ENCODE assay signal across 8 cellular contexts in the genomic region with DNA sequence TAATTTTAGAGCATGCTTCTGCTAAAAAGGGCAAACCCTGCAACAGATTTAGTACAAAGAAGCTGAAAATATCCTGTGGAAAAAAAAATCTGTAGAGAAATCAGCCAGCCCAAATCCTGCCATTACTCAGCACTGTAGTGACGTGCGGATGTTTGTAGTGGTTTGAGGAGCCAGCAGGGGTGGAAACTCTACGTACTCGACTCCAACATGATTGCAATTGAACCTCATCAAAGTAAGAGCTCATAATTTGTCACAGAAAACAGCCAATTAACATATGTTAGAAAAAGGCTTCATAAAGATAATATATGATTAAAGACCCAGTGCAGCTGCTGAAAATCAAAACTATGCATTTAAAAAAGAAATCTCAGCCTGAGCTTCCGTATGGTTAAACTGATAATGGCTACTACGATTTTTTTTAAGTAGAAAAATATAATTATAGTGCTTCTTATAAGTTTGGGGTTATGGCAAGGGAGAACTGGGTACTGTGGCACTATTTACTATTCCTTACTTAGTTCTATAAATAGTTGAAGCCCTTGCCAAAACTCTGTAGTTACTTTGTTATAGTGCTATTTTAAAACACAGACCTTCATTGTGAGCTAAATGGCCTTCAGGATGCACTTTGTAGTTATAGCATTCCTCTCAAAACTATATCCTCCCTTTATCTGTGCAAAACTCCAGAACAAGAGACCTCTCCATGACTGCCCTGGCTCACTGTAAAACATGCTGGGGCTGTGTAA. TPM values are rescaled to one million over a fixed set of nuclear protein-coding genes. Genes with fewer than 3 reads are reported as not detected.
DNase-seq lines count a peak whose midpoint lies in the region; ATAC-seq and TF ChIP-seq lines count a peak whose summit lies in the region.

No MANE protein-coding gene starts in this region.

- H3K56ac ChIP-seq in IMR-90 (ENCODE audit: extremely low read depth, insufficient read depth, low read length), result no peak overlapping the region

- no peak overlapping the region for H3K23ac ChIP-seq in IMR-90 (ENCODE audit: low read depth, low read length)

- no peak overlapping the region for H4K91ac ChIP-seq in IMR-90 (ENCODE audit: insufficient read depth, low read depth, low read length)

- H3K27ac Mint-ChIP-seq in natural killer cell (no peak overlapping the region), memory B cell (peak overlapping the region; percentile 78)
- no peak overlapping the region for H3K27ac Mint-ChIP-seq in natural killer cell treated with Interleukin-12 subunit alpha and Interleukin-12 subunit beta and Interleukin-15 and Interleukin-18, amount 100 ng/mL, for 72 hours
- H3K27ac Mint-ChIP-seq in activated naive CD8-positive, alpha-beta T cell treated with anti-CD3 and anti-CD28 coated beads, Interleukin-2, amount 50 U/mL, for 24 hours, result peak overlapping the region; percentile 34
- H3K27ac Mint-ChIP-seq in stimulated activated naive CD8-positive, alpha-beta T cell treated with anti-CD3 and anti-CD28 coated beads, Interleukin-15, amount 100 ng/mL, for 72 hours, result peak overlapping the region in 1 of 2 donors; percentile 16

- no peaks in the 10 kb centered on the region for H3K9me3 ChIP-seq in IMR-90 (ENCODE audit: control insufficient read depth, insufficient read depth, low read length)

- ATAC-seq in natural killer cell (peak in 2 of 3 donors; percentile 48 to 71), IMR-90 (ENCODE audit: low read depth) (peak; percentile 79), memory B cell (ENCODE audit: low read depth) (peak; percentile 79), HG03457 (IDR thresholded peaks at IDR 0.05; ENCODE audit: unreplicated experiment) (no peak)
- ATAC-seq in natural killer cell treated with Interleukin-12 subunit alpha and Interleukin-12 subunit beta and Interleukin-15 and Interleukin-18, amount 100 ng/mL, for 72 hours, result no peak
- peak; percentile 91 for ATAC-seq in activated naive CD8-positive, alpha-beta T cell treated with anti-CD3 and anti-CD28 coated beads, Interleukin-2, amount 50 U/mL, for 24 hours
- peak; percentile 98 for ATAC-seq in stimulated activated naive CD8-positive, alpha-beta T cell treated with anti-CD3 and anti-CD28 coated beads, Interleukin-15, amount 100 ng/mL, for 72 hours

- H2BK120ac ChIP-seq in IMR-90 (ENCODE audit: low read depth, low read length), result no peak overlapping the region

- H3K4me2 ChIP-seq in IMR-90 (ENCODE audit: low read depth, low read length), result peak overlapping the region; percentile 65

- H2BK20ac ChIP-seq in IMR-90 (ENCODE audit: low read depth, low read length), result no peak overlapping the region

- dilution Hi-C loops in IMR-90 (cut with HindIII; ENCODE audit: low sequenced_read_pairs, unreplicated experiment), result no loop called here

- H3K4ac ChIP-seq in IMR-90 (ENCODE audit: low read depth, low read length), result no peak overlapping the region

- no peak for TF ChIP-seq RAD21 in IMR-90 (IDR thresholded peaks at IDR 0.05; ENCODE audit: low read length)

- H2BK5ac ChIP-seq in IMR-90 (ENCODE audit: low read depth, low read length, poor library complexity, severe bottlenecking), result no peak overlapping the region

- H3K79me1 ChIP-seq in IMR-90 (ENCODE audit: low read depth in 1 of 2, low read length in 2 of 2), result 0 out of 4 replicates have a peak, but pooled peaks cover 0 to 4% of the 10 kb centered on the region in 2 experiments

- no peak overlapping the region for H3K14ac ChIP-seq in IMR-90 (replicated peaks; ENCODE audit: low read depth, low read length)

- in situ Hi-C loops in IMR-90 (cut with MboI; ENCODE audit: low sequenced_read_pairs), result no loop called here

- no peaks in the 10 kb centered on the region for H3K27me3 ChIP-seq in IMR-90 (ENCODE audit: control insufficient read depth, insufficient read depth, low read length)

- CTCF ChIA-PET in IMR-90 (lab: Yijun Ruan, JAX), result interaction anchor here (0.6 to 1.2 kb wide), 2 partner anchors 13 to 50 kb away, joined by 3 to 4 read pairs; partner anchors contain the start of gene MEF2C

- no peak overlapping the region for H4K5ac ChIP-seq in IMR-90 (ENCODE audit: low read depth, low read length)

- H3K9ac ChIP-seq in IMR-90 (ENCODE audit: low read depth, low read length), result no peak overlapping the region

- WGBS in IMR-90 (ENCODE audit: extremely low coverage in 2 of 2, insufficient read length in 1 of 2), 2 experiments, result no CpG with 5 or more reads among the region's 6 CpGs

- no peak overlapping the region for H2AK5ac ChIP-seq in IMR-90 (ENCODE audit: low read depth, low read length)

- peak overlapping the region; percentile 53; the same call in 1 of the 3 replicates for H2BK15ac ChIP-seq in IMR-90 (ENCODE audit: low read depth, low read length)

- H3K4me3 Mint-ChIP-seq in natural killer cell (no peak overlapping the region), memory B cell (peak overlapping the region; percentile 73)
- no peak overlapping the region for H3K4me3 Mint-ChIP-seq in natural killer cell treated with Interleukin-12 subunit alpha and Interleukin-12 subunit beta and Interleukin-15 and Interleukin-18, amount 100 ng/mL, for 72 hours
- peak overlapping the region; percentile 42 for H3K4me3 Mint-ChIP-seq in activated naive CD8-positive, alpha-beta T cell treated with anti-CD3 and anti-CD28 coated beads, Interleukin-2, amount 50 U/mL, for 24 hours
- H3K4me3 Mint-ChIP-seq in stimulated activated naive CD8-positive, alpha-beta T cell treated with anti-CD3 and anti-CD28 coated beads, Interleukin-15, amount 100 ng/mL, for 72 hours, result peak overlapping the region in 1 of 2 donors; percentile 17

- H4K8ac ChIP-seq in IMR-90 (ENCODE audit: low read depth in 2 of 2, low read length in 2 of 2), result peak overlapping the region in 1 of 2 experiments; percentile 25; a peak in 1 of 4 replicates

- no peak for DNase-seq in natural killer cell
- DNase-seq in natural killer cell treated with Interleukin-12 subunit alpha and Interleukin-12 subunit beta and Interleukin-15 and Interleukin-18, amount 100 ng/mL, for 72 hours (ENCODE audit: low spot score), result no peak
- DNase-seq in IMR-90, result peak; percentile 74
- DNase-seq in activated naive CD8-positive, alpha-beta T cell treated with anti-CD3 and anti-CD28 coated beads, Interleukin-2, amount 50 U/mL, for 24 hours, result peak; percentile 63
- DNase-seq in memory B cell (ENCODE audit: low spot score in 2 of 2), result no peak
- DNase-seq in stimulated activated naive CD8-positive, alpha-beta T cell treated with anti-CD3 and anti-CD28 coated beads, Interleukin-15, amount 100 ng/mL, for 72 hours, result peak; percentile 18 to 58
- DNase-seq in NCI-H82 (lab: John Stamatoyannopoulos, UW), result no peak

- H3K27me3 Mint-ChIP-seq in natural killer cell (ENCODE audit: low read depth in 2 of 2) (no peaks in the 10 kb centered on the region), memory B cell (no peaks in the 10 kb centered on the region)
- H3K27me3 Mint-ChIP-seq in natural killer cell treated with Interleukin-12 subunit alpha and Interleukin-12 subunit beta and Interleukin-15 and Interleukin-18, amount 100 ng/mL, for 72 hours, result no peaks in the 10 kb centered on the region
- peaks cover 4% of the 10 kb centered on the region for H3K27me3 Mint-ChIP-seq in activated naive CD8-positive, alpha-beta T cell treated with anti-CD3 and anti-CD28 coated beads, Interleukin-2, amount 50 U/mL, for 24 hours
- H3K27me3 Mint-ChIP-seq in stimulated activated naive CD8-positive, alpha-beta T cell treated with anti-CD3 and anti-CD28 coated beads, Interleukin-15, amount 100 ng/mL, for 72 hours, result no peaks in the 10 kb centered on the region

- no peak overlapping the region for H3K18ac ChIP-seq in IMR-90 (ENCODE audit: low read depth, low read length)

- no peak overlapping the region for H3K27ac ChIP-seq in IMR-90 (ENCODE audit: insufficient read depth, low read length)

- peaks cover 5% of the 10 kb centered on the region for H3K4me1 ChIP-seq in IMR-90 (ENCODE audit: control insufficient read depth, insufficient read depth, low read length)

- H3K36me3 Mint-ChIP-seq in natural killer cell (no peaks in the 10 kb centered on the region), memory B cell (peaks cover 10% of the 10 kb centered on the region)
- H3K36me3 Mint-ChIP-seq in natural killer cell treated with Interleukin-12 subunit alpha and Interleukin-12 subunit beta and Interleukin-15 and Interleukin-18, amount 100 ng/mL, for 72 hours, result no peaks in the 10 kb centered on the region
- H3K36me3 Mint-ChIP-seq in activated naive CD8-positive, alpha-beta T cell treated with anti-CD3 and anti-CD28 coated beads, Interleukin-2, amount 50 U/mL, for 24 hours (ENCODE audit: low read depth), result no peaks in the 10 kb centered on the region

- POLR2A ChIA-PET in IMR-90 (lab: Charles Lee; ENCODE audit: unreplicated experiment), result no interaction called here

- H2AFZ ChIP-seq in IMR-90 (replicated peaks; ENCODE audit: low read length, poor library complexity), result peak overlapping the region; percentile 64

- H3K9me1 ChIP-seq in IMR-90 (ENCODE audit: insufficient read depth, low read length), result 0 out of 2 replicates have a peak, but pooled peaks cover 3% of the 10 kb centered on the region

- no peak for TF ChIP-seq POLR2A in IMR-90 (IDR thresholded peaks at IDR 0.05; ENCODE audit: low read depth, low read length)

- H2AK9ac ChIP-seq in IMR-90 (replicated peaks; ENCODE audit: low read depth, low read length, poor library complexity), result no peak overlapping the region

- H3K4me1 Mint-ChIP-seq in natural killer cell (peaks cover 9 to 21% of the 10 kb centered on the region in 2 donors), memory B cell (peaks cover 44% of the 10 kb centered on the region)
- H3K4me1 Mint-ChIP-seq in natural killer cell treated with Interleukin-12 subunit alpha and Interleukin-12 subunit beta and Interleukin-15 and Interleukin-18, amount 100 ng/mL, for 72 hours (ENCODE audit: low read depth in 2 of 2), result peaks cover 5 to 10% of the 10 kb centered on the region in 2 donors
- peaks cover 54% of the 10 kb centered on the region for H3K4me1 Mint-ChIP-seq in activated naive CD8-positive, alpha-beta T cell treated with anti-CD3 and anti-CD28 coated beads, Interleukin-2, amount 50 U/mL, for 24 hours
- peaks cover 42% of the 10 kb centered on the region for H3K4me1 Mint-ChIP-seq in stimulated activated naive CD8-positive, alpha-beta T cell treated with anti-CD3 and anti-CD28 coated beads, Interleukin-15, amount 100 ng/mL, for 72 hours

- no TSS peak for BruUV-seq in IMR-90 (replicated peaks; lab: Mats Ljungman, UMichigan)

- H3K9me3 Mint-ChIP-seq in natural killer cell (no peaks in the 10 kb centered on the region), memory B cell (no peaks in the 10 kb centered on the region)
- no peaks in the 10 kb centered on the region for H3K9me3 Mint-ChIP-seq in natural killer cell treated with Interleukin-12 subunit alpha and Interleukin-12 subunit beta and Interleukin-15 and Interleukin-18, amount 100 ng/mL, for 72 hours
- H3K9me3 Mint-ChIP-seq in activated naive CD8-positive, alpha-beta T cell treated with anti-CD3 and anti-CD28 coated beads, Interleukin-2, amount 50 U/mL, for 24 hours, result peaks cover 4% of the 10 kb centered on the region
- no peaks in the 10 kb centered on the region for H3K9me3 Mint-ChIP-seq in stimulated activated naive CD8-positive, alpha-beta T cell treated with anti-CD3 and anti-CD28 coated beads, Interleukin-15, amount 100 ng/mL, for 72 hours

- no peak for TF ChIP-seq CTCF in natural killer cell (IDR thresholded peaks at IDR 0.05)
- TF ChIP-seq CTCF in IMR-90 (conservative IDR thresholded peaks at IDR 0.05; ENCODE audit: low read depth, low read length), result no peak

- H4K20me1 ChIP-seq in IMR-90 (ENCODE audit: insufficient read depth, low read length), result no peaks in the 10 kb centered on the region

- intact Hi-C loops in natural killer cell (cut with micrococcal nuclease) (no loop called here), IMR-90 (cut with micrococcal nuclease) (loop anchor here (5.0 kb wide), 1 partner anchor 1196 kb away; no protein-coding TSS in a partner anchor)

- H3K4me3 ChIP-seq in IMR-90 (ENCODE audit: insufficient read depth, low read depth, low read length), result no peak overlapping the region

- no peaks in the 10 kb centered on the region for H3K36me3 ChIP-seq in IMR-90 (ENCODE audit: control insufficient read depth, insufficient read depth, low read length)

RNA-seq across cellular contexts. Expression of gene MEF2C, which starts 49.4 kb away (rescaled TPM):
- total RNA-seq in natural killer cell, result 10 to 100 TPM in 2 of 3 donors, 1 to 10 TPM in 1; 9.2 to 22.0 (median 18.3) TPM
- 1 to 10 TPM; 3.3 to 3.5 TPM for total RNA-seq in natural killer cell treated with Interleukin-12 subunit alpha and Interleukin-12 subunit beta and Interleukin-15 and Interleukin-18, amount 100 ng/mL, for 72 hours
- total RNA-seq in IMR-90 (2012; rRNA removed), result 6.8 and 9.4 TPM in 2 replicates
- polyA plus RNA-seq in IMR-90 (2012; rRNA removed), result 1.4 and 1.5 TPM in 2 replicates
- polyA plus RNA-seq in IMR-90 (2012; cell fraction: cytosol; rRNA removed), result 0.88 and 0.95 TPM in 2 replicates
- 0.86 and 1.2 TPM in 2 replicates for polyA plus RNA-seq in IMR-90 (2012; cell fraction: nucleus; rRNA removed; ENCODE audit: low replicate concordance)

Comparison
In these comparisons a context has a peak if more than half of its experiments do, and no peak if none do; other contexts are left out.
1. ATAC-seq: peak in natural killer cell (2 of 3), IMR-90 (single experiment), activated naive CD8-positive, alpha-beta T cell treated with anti-CD3 and anti-CD28 coated beads, Interleukin-2, amount 50 U/mL, for 24 hours (single experiment), memory B cell (single experiment) and stimulated activated naive CD8-positive, alpha-beta T cell treated with anti-CD3 and anti-CD28 coated beads, Interleukin-15, amount 100 ng/mL, for 72 hours (single experiment); none in natural killer cell treated with Interleukin-12 subunit alpha and Interleukin-12 subunit beta and Interleukin-15 and Interleukin-18, amount 100 ng/mL, for 72 hours (0 of 2) and HG03457 (single experiment).
2. DNase-seq: peak in IMR-90 (single experiment), activated naive CD8-positive, alpha-beta T cell treated with anti-CD3 and anti-CD28 coated beads, Interleukin-2, amount 50 U/mL, for 24 hours (single experiment) and stimulated activated naive CD8-positive, alpha-beta T cell treated with anti-CD3 and anti-CD28 coated beads, Interleukin-15, amount 100 ng/mL, for 72 hours (2 of 2); none in natural killer cell (single experiment), natural killer cell treated with Interleukin-12 subunit alpha and Interleukin-12 subunit beta and Interleukin-15 and Interleukin-18, amount 100 ng/mL, for 72 hours (single experiment), memory B cell (0 of 2) and NCI-H82 (single experiment).
3. H3K27ac Mint-ChIP-seq: peak in activated naive CD8-positive, alpha-beta T cell treated with anti-CD3 and anti-CD28 coated beads, Interleukin-2, amount 50 U/mL, for 24 hours (single experiment) and memory B cell (single experiment); none in natural killer cell (0 of 2) and natural killer cell treated with Interleukin-12 subunit alpha and Interleukin-12 subunit beta and Interleukin-15 and Interleukin-18, amount 100 ng/mL, for 72 hours (0 of 2).
4. H3K4me3 Mint-ChIP-seq: peak in activated naive CD8-positive, alpha-beta T cell treated with anti-CD3 and anti-CD28 coated beads, Interleukin-2, amount 50 U/mL, for 24 hours (single experiment) and memory B cell (single experiment); none in natural killer cell (single experiment) and natural killer cell treated with Interleukin-12 subunit alpha and Interleukin-12 subunit beta and Interleukin-15 and Interleukin-18, amount 100 ng/mL, for 72 hours (single experiment).